1 cellular context compared by ENCODE assay signal in the genomic region with DNA sequence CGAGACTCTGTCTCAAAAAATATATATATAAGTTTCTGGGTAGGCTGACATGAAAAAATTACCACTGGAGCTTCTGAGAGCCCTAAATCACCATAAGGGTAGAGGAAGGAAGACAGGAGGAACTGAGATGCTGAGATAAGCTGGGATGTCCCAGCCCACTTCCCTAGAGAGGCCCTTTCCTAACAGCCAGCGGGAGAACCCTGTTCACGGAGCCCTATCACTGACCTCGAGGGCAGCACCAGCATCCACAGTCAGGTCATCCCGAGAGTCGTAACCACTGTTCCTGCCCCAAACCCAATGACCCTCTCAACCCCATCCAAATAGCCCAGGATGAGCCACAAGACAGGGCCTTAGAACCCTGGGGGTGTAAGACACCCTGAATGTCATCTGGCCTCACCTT.
TF ChIP-seq lines count a peak whose summit lies in the region.

No MANE protein-coding gene starts in this region.

TF ChIP-seq in K562, 482 proteins besides CTCF, POLR2A, EP300 and RAD21 (continued from another document):
- TF ChIP-seq, protein P1, sequence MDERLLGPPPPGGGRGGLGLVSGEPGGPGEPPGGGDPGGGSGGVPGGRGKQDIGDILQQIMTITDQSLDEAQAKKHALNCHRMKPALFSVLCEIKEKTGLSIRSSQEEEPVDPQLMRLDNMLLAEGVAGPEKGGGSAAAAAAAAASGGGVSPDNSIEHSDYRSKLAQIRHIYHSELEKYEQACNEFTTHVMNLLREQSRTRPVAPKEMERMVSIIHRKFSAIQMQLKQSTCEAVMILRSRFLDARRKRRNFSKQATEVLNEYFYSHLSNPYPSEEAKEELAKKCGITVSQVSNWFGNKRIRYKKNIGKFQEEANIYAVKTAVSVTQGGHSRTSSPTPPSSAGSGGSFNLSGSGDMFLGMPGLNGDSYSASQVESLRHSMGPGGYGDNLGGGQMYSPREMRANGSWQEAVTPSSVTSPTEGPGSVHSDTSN (CRISPR knock-in tag; IDR thresholded peaks at IDR 0.05; ENCODE audit: low read depth), result no peak
- TF ChIP-seq, protein P1 (tag; conservative IDR thresholded peaks at IDR 0.05; ENCODE audit: low read depth), result peak; percentile 89
- TF ChIP-seq LEF1 (IDR thresholded peaks at IDR 0.05), result no peak
- TF ChIP-seq MAFK (IDR thresholded peaks at IDR 0.05; ENCODE audit: low read length), result no peak
- TF ChIP-seq, protein P2, sequence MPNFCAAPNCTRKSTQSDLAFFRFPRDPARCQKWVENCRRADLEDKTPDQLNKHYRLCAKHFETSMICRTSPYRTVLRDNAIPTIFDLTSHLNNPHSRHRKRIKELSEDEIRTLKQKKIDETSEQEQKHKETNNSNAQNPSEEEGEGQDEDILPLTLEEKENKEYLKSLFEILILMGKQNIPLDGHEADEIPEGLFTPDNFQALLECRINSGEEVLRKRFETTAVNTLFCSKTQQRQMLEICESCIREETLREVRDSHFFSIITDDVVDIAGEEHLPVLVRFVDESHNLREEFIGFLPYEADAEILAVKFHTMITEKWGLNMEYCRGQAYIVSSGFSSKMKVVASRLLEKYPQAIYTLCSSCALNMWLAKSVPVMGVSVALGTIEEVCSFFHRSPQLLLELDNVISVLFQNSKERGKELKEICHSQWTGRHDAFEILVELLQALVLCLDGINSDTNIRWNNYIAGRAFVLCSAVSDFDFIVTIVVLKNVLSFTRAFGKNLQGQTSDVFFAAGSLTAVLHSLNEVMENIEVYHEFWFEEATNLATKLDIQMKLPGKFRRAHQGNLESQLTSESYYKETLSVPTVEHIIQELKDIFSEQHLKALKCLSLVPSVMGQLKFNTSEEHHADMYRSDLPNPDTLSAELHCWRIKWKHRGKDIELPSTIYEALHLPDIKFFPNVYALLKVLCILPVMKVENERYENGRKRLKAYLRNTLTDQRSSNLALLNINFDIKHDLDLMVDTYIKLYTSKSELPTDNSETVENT (CRISPR knock-in tag; IDR thresholded peaks at IDR 0.05), result no peak
- TF ChIP-seq ZNF263 (CRISPR knock-in tag; IDR thresholded peaks at IDR 0.05; ENCODE audit: borderline replicate concordance), result no peak
- no peak for TF ChIP-seq RFX1 (IDR thresholded peaks at IDR 0.05)
- TF ChIP-seq ZNF253 (CRISPR knock-in tag; conservative IDR thresholded peaks at IDR 0.05), result no peak
- no peak for TF ChIP-seq CBFA2T2 (conservative IDR thresholded peaks at IDR 0.05)
- TF ChIP-seq ZNF77 (CRISPR knock-in tag; IDR thresholded peaks at IDR 0.05), result no peak
- TF ChIP-seq HOXB6 (CRISPR knock-in tag; IDR thresholded peaks at IDR 0.05; ENCODE audit: borderline replicate concordance), result no peak
- no peak for TF ChIP-seq SAFB (IDR thresholded peaks at IDR 0.05; ENCODE audit: borderline replicate concordance, low read depth, low read length)
- TF ChIP-seq RBBP5 (IDR thresholded peaks at IDR 0.05; ENCODE audit: borderline replicate concordance, insufficient read depth, low read length, poor library complexity, severe bottlenecking), result no peak
- TF ChIP-seq MEIS2 (IDR thresholded peaks at IDR 0.05; ENCODE audit: partially characterized antibody), result peak; percentile 88
- TF ChIP-seq ETV1 (tag; conservative IDR thresholded peaks at IDR 0.05; ENCODE audit: low read depth), result peak; percentile 57
- TF ChIP-seq HSF4 (CRISPR knock-in tag; IDR thresholded peaks at IDR 0.05; ENCODE audit: borderline replicate concordance), result no peak
- TF ChIP-seq NFYB (IDR thresholded peaks at IDR 0.05; ENCODE audit: extremely low read depth, insufficient read length), result no peak
- TF ChIP-seq, protein P3, sequence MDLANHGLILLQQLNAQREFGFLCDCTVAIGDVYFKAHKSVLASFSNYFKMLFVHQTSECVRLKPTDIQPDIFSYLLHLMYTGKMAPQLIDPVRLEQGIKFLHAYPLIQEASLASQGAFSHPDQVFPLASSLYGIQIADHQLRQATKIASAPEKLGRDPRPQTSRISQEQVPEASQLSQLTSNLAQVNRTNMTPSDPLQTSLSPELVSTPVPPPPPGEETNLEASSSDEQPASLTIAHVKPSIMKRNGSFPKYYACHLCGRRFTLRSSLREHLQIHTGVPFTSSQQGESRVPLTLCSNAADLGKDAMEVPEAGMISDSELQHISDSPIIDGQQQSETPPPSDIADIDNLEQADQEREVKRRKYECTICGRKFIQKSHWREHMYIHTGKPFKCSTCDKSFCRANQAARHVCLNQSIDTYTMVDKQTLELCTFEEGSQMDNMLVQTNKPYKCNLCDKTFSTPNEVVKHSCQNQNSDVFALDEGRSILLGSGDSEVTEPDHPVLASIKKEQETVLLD (IDR thresholded peaks at IDR 0.05), result no peak
- TF ChIP-seq, protein P4, sequence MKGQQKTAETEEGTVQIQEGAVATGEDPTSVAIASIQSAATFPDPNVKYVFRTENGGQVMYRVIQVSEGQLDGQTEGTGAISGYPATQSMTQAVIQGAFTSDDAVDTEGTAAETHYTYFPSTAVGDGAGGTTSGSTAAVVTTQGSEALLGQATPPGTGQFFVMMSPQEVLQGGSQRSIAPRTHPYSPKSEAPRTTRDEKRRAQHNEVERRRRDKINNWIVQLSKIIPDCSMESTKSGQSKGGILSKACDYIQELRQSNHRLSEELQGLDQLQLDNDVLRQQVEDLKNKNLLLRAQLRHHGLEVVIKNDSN (CRISPR knock-in tag; IDR thresholded peaks at IDR 0.05), result no peak
- no peak for TF ChIP-seq TOE1 (IDR thresholded peaks at IDR 0.05; ENCODE audit: borderline replicate concordance)
- no peak for TF ChIP-seq TOE1 (CRISPR knock-in tag; IDR thresholded peaks at IDR 0.05; ENCODE audit: borderline replicate concordance, low read depth)
- no peak for TF ChIP-seq RUNX1 (IDR thresholded peaks at IDR 0.05; ENCODE audit: low read depth)
- no peak for TF ChIP-seq MAFG (tag; conservative IDR thresholded peaks at IDR 0.05)
- no peak for TF ChIP-seq SMARCA5 (IDR thresholded peaks at IDR 0.05)
- no peak for TF ChIP-seq ZNF12 (CRISPR knock-in tag; IDR thresholded peaks at IDR 0.05)
- no peak for TF ChIP-seq ZNF121 (CRISPR knock-in tag; conservative IDR thresholded peaks at IDR 0.05)
- no peak for TF ChIP-seq SP1 (CRISPR knock-in tag; IDR thresholded peaks at IDR 0.05)
- peak; percentile 32; the same call in 1 of the 2 replicates for TF ChIP-seq CXXC5 (CRISPR knock-in tag; IDR thresholded peaks at IDR 0.05)
- TF ChIP-seq, protein P5, sequence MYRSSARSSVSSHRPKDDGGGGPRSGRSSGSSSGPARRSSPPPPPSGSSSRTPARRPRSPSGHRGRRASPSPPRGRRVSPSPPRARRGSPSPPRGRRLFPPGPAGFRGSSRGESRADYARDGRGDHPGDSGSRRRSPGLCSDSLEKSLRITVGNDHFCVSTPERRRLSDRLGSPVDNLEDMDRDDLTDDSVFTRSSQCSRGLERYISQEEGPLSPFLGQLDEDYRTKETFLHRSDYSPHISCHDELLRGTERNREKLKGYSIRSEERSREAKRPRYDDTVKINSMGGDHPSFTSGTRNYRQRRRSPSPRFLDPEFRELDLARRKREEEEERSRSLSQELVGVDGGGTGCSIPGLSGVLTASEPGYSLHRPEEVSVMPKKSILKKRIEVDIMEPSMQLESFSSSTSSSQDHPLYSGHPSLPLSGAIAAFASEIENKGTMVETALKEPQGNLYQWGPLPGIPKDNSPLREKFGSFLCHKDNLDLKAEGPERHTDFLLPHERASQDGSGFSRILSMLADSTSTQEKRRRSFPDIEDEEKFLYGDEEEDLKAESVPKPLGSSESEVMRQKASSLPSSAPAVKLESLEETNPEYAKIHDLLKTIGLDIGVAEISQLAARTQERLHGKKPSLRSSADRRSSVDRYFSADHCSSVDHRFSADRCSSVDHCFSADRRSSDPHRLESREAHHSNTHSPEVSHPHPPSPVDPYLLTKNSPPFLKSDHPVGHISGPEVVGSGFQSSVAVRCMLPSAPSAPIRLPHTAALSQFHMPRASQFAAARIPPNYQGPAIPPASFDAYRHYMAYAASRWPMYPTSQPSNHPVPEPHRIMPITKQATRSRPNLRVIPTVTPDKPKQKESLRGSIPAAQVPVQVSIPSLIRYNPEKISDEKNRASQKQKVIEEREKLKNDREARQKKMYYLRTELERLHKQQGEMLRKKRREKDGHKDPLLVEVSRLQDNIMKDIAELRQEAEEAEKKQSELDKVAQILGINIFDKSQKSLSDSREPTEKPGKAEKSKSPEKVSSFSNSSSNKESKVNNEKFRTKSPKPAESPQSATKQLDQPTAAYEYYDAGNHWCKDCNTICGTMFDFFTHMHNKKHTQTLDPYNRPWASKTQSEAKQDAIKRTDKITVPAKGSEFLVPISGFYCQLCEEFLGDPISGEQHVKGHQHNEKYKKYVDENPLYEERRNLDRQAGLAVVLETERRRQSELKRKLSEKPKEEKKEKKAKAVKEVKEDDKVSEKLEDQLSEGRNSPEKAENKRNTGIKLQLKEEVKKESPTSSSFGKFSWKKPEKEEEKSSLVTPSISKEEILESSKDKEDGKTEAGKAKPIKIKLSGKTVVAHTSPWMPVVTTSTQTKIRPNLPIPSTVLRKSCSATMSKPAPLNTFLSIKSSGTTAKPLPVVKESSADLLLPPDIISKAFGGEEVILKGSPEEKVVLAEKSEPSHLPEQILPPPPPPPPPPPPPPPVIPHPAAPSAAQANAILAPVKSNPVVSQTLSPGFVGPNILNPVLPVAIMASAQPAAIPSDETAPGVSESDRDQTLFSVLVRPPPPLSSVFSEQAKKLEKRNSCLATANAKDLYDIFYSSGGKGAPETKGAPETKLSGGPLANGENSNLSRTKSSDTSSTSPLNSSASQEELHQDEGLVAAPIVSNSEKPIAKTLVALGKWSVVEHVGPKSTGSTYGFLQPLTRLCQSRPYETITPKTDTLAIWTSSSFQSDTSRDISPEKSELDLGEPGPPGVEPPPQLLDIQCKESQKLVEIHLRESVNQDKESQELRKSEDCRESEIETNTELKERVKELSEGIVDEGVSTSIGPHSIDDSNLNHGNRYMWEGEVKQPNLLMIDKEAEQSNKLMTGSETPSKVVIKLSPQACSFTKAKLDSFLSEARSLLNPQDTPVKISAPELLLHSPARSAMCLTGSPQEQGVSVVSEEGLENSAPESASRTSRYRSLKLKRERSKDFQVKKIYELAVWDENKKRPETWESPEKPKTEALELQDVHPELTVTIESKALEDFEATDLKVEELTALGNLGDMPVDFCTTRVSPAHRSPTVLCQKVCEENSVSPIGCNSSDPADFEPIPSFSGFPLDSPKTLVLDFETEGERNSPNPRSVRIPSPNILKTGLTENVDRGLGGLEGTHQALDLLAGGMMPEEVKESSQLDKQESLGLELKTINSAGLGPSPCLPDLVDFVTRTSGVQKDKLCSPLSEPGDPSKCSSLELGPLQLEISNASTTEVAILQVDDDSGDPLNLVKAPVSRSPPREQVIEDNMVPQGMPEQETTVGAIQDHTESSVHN (IDR thresholded peaks at IDR 0.05; ENCODE audit: borderline replicate concordance in 1 of 2, low read depth in 1 of 2), result no peak
- no peak for TF ChIP-seq KHSRP (IDR thresholded peaks at IDR 0.05)
- TF ChIP-seq ZNF785 (CRISPR knock-in tag; IDR thresholded peaks at IDR 0.05), result no peak
- TF ChIP-seq SMAD1 (IDR thresholded peaks at IDR 0.05; ENCODE audit: low read depth, low read length, partially characterized antibody), result no peak
- no peak for TF ChIP-seq IRF2 (CRISPR knock-in tag; IDR thresholded peaks at IDR 0.05)
- no peak for TF ChIP-seq GTF2E2 (tag; IDR thresholded peaks at IDR 0.05)
